20 cellular contexts compared by ENCODE assay signal in the genomic region with DNA sequence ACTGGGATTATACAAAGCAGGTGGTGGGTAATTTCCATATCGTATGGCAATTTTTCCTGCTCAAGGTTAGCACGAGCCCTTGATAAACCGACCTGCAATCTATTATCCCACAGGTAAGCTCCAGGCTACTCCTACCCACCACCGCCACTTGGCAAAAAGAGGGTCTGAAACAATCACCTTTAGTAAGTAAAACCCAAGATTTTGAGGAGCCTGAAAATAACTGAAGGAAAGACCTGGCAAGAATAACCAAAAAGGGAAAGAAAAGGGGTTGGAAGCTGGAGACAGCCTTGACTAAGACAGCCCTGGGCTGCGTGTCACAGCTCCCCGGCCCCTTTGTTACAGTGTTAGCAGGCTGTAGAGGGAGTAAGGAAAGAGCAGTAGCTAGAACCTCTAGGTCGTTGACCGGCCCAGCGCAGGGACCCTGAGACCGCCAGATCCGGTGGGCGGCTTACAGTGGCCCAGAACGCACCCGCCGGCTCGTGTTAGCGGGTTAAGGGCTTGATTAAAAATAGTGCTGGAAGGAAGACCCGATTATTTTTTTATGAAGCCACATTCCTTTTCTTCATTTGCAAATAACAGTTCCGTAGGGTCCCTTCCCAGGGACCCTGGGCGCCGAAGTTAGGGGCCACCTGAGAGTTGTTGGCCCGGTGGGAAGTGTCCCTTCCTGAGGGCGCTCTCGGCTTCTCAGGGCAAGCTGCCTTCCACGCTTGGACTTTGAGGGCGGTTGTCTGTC. TPM values are rescaled to one million over a fixed set of nuclear protein-coding genes. Genes with fewer than 3 reads are reported as not detected.
DNase-seq lines count a peak whose midpoint lies in the region; ATAC-seq and TF ChIP-seq lines count a peak whose summit lies in the region.
"Had no signal": no experiment of that assay in that cellular context is flagged by ENCODE, and none has a peak within 500 bp of the region (broad histone marks: within the 10 kb centered on the region; RNA-seq: fewer than 3 reads in every experiment).

No MANE protein-coding gene starts in this region.

- H3K27me3 Mint-ChIP-seq in neural crest cell (ENCODE audit: low read depth), result peaks cover 99% of the 10 kb centered on the region

- no peak for TF ChIP-seq POLR2A in esophagus squamous epithelium (IDR thresholded peaks at IDR 0.05)

- H3K27ac ChIP-seq in esophagus squamous epithelium, result peak overlapping the region in 2 of 4 donors; percentile 83 to 87
- H3K27ac ChIP-seq: lower lobe of right lung, Peyer's patch, vagina had no signal

- peak overlapping the region; percentile 89 for H3K4me3 Mint-ChIP-seq in neural crest cell
- H3K4me3 Mint-ChIP-seq: activated T-cell treated with anti-CD3 and anti-CD28 coated beads, Interleukin-2, amount 50 U/mL, for 24 hours; naive thymus-derived CD4-positive, alpha-beta T cell had no signal

- H3K9me3 Mint-ChIP-seq in neural crest cell, result no peaks in the 10 kb centered on the region

- H3K27me3 ChIP-seq in BE2C, result no peaks in the 10 kb centered on the region
- H3K27me3 ChIP-seq in esophagus squamous epithelium, result peaks cover 0 to 100% (median 0%) of the 10 kb centered on the region in 4 donors

- H3K9me3 ChIP-seq in BE2C (no peaks in the 10 kb centered on the region), esophagus squamous epithelium (no peaks in the 10 kb centered on the region)
- H3K9me3 ChIP-seq: lower lobe of right lung, MG63, Peyer's patch, vagina had no signal

- ATAC-seq in HG03457 (IDR thresholded peaks at IDR 0.05; ENCODE audit: unreplicated experiment), result no peak
- ATAC-seq in HG03469 (IDR thresholded peaks at IDR 0.05; ENCODE audit: unreplicated experiment), result no peak
- ATAC-seq: activated naive CD4-positive, alpha-beta T cell treated with anti-CD3 and anti-CD28 coated beads, Interleukin-2, amount 50 U/mL, for 72 hours; lower lobe of right lung; naive thymus-derived CD4-positive, alpha-beta T cell had no signal

- peak overlapping the region; percentile 84 for H3K27ac Mint-ChIP-seq in neural crest cell (ENCODE audit: unreplicated experiment)
- H3K27ac Mint-ChIP-seq: activated naive CD4-positive, alpha-beta T cell treated with anti-CD3 and anti-CD28 coated beads, Interleukin-2, amount 50 U/mL, for 72 hours; activated T-cell treated with anti-CD3 and anti-CD28 coated beads, Interleukin-2, amount 50 U/mL, for 24 hours had no signal

- H3K4me1 ChIP-seq in BE2C (no peaks in the 10 kb centered on the region; the same call in 1 of the 2 replicates), esophagus squamous epithelium (peaks cover 3 to 36% (median 4%) of the 10 kb centered on the region in 3 donors)
- H3K4me1 ChIP-seq: Peyer's patch had no signal

- WGBS in esophagus squamous epithelium, 2 donors, result 28 to 37% methylated on average over 18 to 24 of the region's 26 CpGs

- peaks cover 11% of the 10 kb centered on the region for H3K36me3 Mint-ChIP-seq in neural crest cell (ENCODE audit: low read depth)

- peak; percentile 29 for DNase-seq in BE2C
- peak; percentile 47 for DNase-seq in NCI-H69 (lab: John Stamatoyannopoulos, UW)
- no peak for DNase-seq in esophagus squamous epithelium (lab: John Stamatoyannopoulos, UW)
- DNase-seq in neural crest cell (ENCODE audit: low read depth, low spot score), result no peak
- no peak for DNase-seq in AG20443 (ENCODE audit: low spot score)
- DNase-seq in islet precursor cell, result no peak
- DNase-seq: activated CD4-positive, alpha-beta T cell treated with anti-CD3 and anti-CD28 coated beads, Interleukin-2, amount 50 U/mL, for 4 hours; activated T-cell treated with anti-CD3 and anti-CD28 coated beads, Interleukin-2, amount 50 U/mL, for 24 hours; lower lobe of right lung; MG63; naive thymus-derived CD4-positive, alpha-beta T cell; NCI-H2029; NCI-H524 treated with DMSO at 0.1 percent for 48 hours; Peyer's patch had no signal

- peaks cover 10% of the 10 kb centered on the region for H3K36me3 ChIP-seq in BE2C
- no peaks in the 10 kb centered on the region for H3K36me3 ChIP-seq in esophagus squamous epithelium
- H3K36me3 ChIP-seq: lower lobe of right lung, MG63, Peyer's patch, vagina had no signal

- intact Hi-C loops in esophagus squamous epithelium (cut with DNase I), result no loop called here

- TF ChIP-seq CTCF in BE2C (IDR thresholded peaks at IDR 0.05; ENCODE audit: low read depth, low read length), result no peak
- TF ChIP-seq CTCF in esophagus squamous epithelium (IDR thresholded peaks at IDR 0.05), result no peak
- TF ChIP-seq CTCF in neural crest cell (conservative IDR thresholded peaks at IDR 0.05), result no peak

- H3K4me1 Mint-ChIP-seq in neural crest cell, result peaks cover 86% of the 10 kb centered on the region

- peak overlapping the region; percentile 84 for H3K4me3 ChIP-seq in BE2C (ENCODE audit: low read depth, low read length)
- peak overlapping the region; percentile 29 to 57 (median 50) for H3K4me3 ChIP-seq in esophagus squamous epithelium
- H3K4me3 ChIP-seq: lower lobe of right lung, MG63, Peyer's patch, vagina had no signal

RNA-seq across cellular contexts. Expression of gene TFAP2B, which starts 30.5 kb away (rescaled TPM):
- polyA plus RNA-seq in BE2C (2012; ENCODE audit: insufficient read depth, insufficient read length, low read depth), result 22.8 TPM
- 1 to 10 TPM in 3 of 4 donors, under 1 TPM in 1; 0.35 to 4.4 (median 1.8) TPM for total RNA-seq in esophagus squamous epithelium
- total RNA-seq in neural crest cell, result 66.1 and 73.3 TPM in 2 replicates
- total RNA-seq: activated naive CD4-positive, alpha-beta T cell treated with anti-CD3 and anti-CD28 coated beads, Interleukin-2, amount 50 U/mL, for 72 hours; lower lobe of right lung; naive thymus-derived CD4-positive, alpha-beta T cell; Peyer's patch; pulmonary artery endothelial cell had no signal
- polyA plus RNA-seq: AG04450; naive thymus-derived CD4-positive, alpha-beta T cell had no signal

Comparison
In these comparisons a context has a peak if more than half of its experiments do, and no peak if none do; other contexts are left out.
1. DNase-seq: peak in BE2C (single experiment) and NCI-H69 (single experiment); none in esophagus squamous epithelium (single experiment), neural crest cell (single experiment), AG20443 (single experiment) and islet precursor cell (single experiment).
2. RNA of gene TFAP2B, which starts 30.5 kb away (total RNA-seq): 66.1 to 73.3 TPM in neural crest cell; 0.35 to 4.4 TPM in esophagus squamous epithelium; every median in the first group is over 10 times any median in the second.